ENCODE assay signal across 16 cellular contexts in the genomic region with DNA sequence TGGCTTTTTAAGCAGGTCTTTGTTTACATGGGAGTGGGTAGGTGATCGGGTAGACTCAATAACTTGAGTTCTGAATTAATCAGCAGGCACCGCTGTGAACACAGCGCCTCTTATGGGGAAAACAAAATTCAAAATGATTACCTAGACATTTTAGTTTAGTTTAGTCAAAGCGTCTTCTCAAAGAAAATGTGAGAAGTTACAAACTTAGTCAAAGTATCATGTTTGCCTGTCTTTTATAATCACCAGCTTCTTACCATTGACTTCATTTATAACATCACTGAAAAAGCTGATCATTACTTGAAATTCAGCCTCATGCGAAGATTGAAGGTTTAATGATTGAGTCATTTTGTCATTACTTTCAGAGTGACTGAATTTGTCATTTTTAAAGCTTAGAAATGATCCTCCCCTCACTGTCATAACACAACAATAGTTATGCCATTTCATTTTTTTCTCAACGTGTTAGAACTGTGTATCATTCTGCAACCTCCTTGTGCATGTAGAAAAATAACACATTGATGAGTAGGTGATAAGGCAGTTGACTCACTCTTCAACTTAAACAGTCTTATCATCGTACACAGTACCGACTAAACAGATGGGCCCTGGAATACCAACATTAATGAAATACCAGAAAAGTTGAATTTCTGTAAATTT.
DNase-seq lines count a peak whose midpoint lies in the region; ATAC-seq and TF ChIP-seq lines count a peak whose summit lies in the region.
"Had no signal": no experiment of that assay in that cellular context is flagged by ENCODE, and none has a peak within 500 bp of the region (broad histone marks: within the 10 kb centered on the region; RNA-seq: fewer than 3 reads in every experiment).

No MANE protein-coding gene starts in this region.

- H4K20me1 ChIP-seq in osteoblast (ENCODE audit: insufficient read depth, low read length): no peaks in the 10 kb centered on the region

- no peak overlapping the region for H2AFZ ChIP-seq in osteoblast (ENCODE audit: low read length)
- H2AFZ ChIP-seq: hepatocyte had no signal

- H3K4me2 ChIP-seq in osteoblast (ENCODE audit: insufficient read depth, low read length): no peak overlapping the region
- H3K4me2 ChIP-seq: hepatocyte had no signal

- H3K4me1 ChIP-seq in osteoblast (ENCODE audit: insufficient read depth, low read length): peaks cover 12% of the 10 kb centered on the region
- H3K4me1 ChIP-seq: left lung had no signal

- DNase-seq in activated T-cell treated with anti-CD3 and anti-CD28 coated beads for 48 hours (ENCODE audit: low read depth) (peak; percentile 10), activated T-cell treated with anti-CD3 and anti-CD28 coated beads for 4 hours (no peak), choroid plexus epithelial cell (ENCODE audit: low read depth) (peak; percentile 74), osteoblast (ENCODE audit: insufficient read length, low spot score, missing footprints) (no peak), NCI-H146 (lab: John Stamatoyannopoulos, UW) (no peak), NCI-H2171 (lab: John Stamatoyannopoulos, UW) (no peak), WERI-Rb-1 (no peak)
- DNase-seq: activated gamma-delta T cell treated with Interleukin-2 at 50 U/mL for 16 hours, DMS 273 treated with DMSO at 0.1 percent for 48 hours, left lung, MM.1S, small intestine, tibial artery had no signal

- ATAC-seq in SK-N-SH treated with all-trans-retinoic acid at 6 μM for 48 hours: no peak
- ATAC-seq: left lung had no signal

- H3K79me2 ChIP-seq in osteoblast (ENCODE audit: insufficient read depth, low read length): no peaks in the 10 kb centered on the region
- H3K79me2 ChIP-seq: hepatocyte had no signal

- H3K36me3 ChIP-seq in osteoblast (ENCODE audit: insufficient read depth, low read length): no peaks in the 10 kb centered on the region
- no peaks in the 10 kb centered on the region for H3K36me3 ChIP-seq in WERI-Rb-1
- H3K36me3 ChIP-seq: left lung, tibial artery had no signal

- H3K4me3 ChIP-seq in choroid plexus epithelial cell (ENCODE audit: low read depth, low read length) (no peak overlapping the region), osteoblast (ENCODE audit: insufficient read depth, low read length) (no peak overlapping the region), WERI-Rb-1 (ENCODE audit: low read depth, low read length) (no peak overlapping the region)
- H3K4me3 ChIP-seq: hepatocyte, left lung, tibial artery had no signal

- H3K27ac ChIP-seq in osteoblast (ENCODE audit: low read depth, low read length): peak overlapping the region; percentile 39
- H3K27ac ChIP-seq in WERI-Rb-1: no peak overlapping the region
- H3K27ac ChIP-seq: hepatocyte, left lung, tibial artery, VCaP had no signal

- peak; percentile 8 for TF ChIP-seq CTCF in choroid plexus epithelial cell (conservative IDR thresholded peaks at IDR 0.05; ENCODE audit: low read depth, low read length)
- no peak for TF ChIP-seq CTCF in osteoblast (IDR thresholded peaks at IDR 0.05; ENCODE audit: extremely low read depth, low read depth, low read length)
- no peak for TF ChIP-seq CTCF in WERI-Rb-1 (IDR thresholded peaks at IDR 0.05; ENCODE audit: low read depth, low read length)

- H3K9me3 ChIP-seq in osteoblast (ENCODE audit: low read depth, low read length) (no peaks in the 10 kb centered on the region), WERI-Rb-1 (ENCODE audit: severe bottlenecking) (no peaks in the 10 kb centered on the region)
- H3K9me3 ChIP-seq: left lung, tibial artery had no signal

- H3K27me3 ChIP-seq in osteoblast (ENCODE audit: insufficient read depth, low read length) (no peaks in the 10 kb centered on the region), WERI-Rb-1 (ENCODE audit: insufficient read depth, low read depth, severe bottlenecking) (no peaks in the 10 kb centered on the region)
- H3K27me3 ChIP-seq: hepatocyte, left lung, tibial artery had no signal

TF ChIP-seq in SK-N-SH treated with all-trans-retinoic acid at 6 μM for 48 hours, 23 proteins besides CTCF, POLR2A, EP300 and RAD21:
- TF ChIP-seq TCF4 (CRISPR knock-in tag; IDR thresholded peaks at IDR 0.05; ENCODE audit: borderline replicate concordance): no peak
- TF ChIP-seq ISL1 (CRISPR knock-in tag; IDR thresholded peaks at IDR 0.05): 0 out of 2 replicates have a peak, but pooled peaks have one; percentile 15
- TF ChIP-seq, protein P1, sequence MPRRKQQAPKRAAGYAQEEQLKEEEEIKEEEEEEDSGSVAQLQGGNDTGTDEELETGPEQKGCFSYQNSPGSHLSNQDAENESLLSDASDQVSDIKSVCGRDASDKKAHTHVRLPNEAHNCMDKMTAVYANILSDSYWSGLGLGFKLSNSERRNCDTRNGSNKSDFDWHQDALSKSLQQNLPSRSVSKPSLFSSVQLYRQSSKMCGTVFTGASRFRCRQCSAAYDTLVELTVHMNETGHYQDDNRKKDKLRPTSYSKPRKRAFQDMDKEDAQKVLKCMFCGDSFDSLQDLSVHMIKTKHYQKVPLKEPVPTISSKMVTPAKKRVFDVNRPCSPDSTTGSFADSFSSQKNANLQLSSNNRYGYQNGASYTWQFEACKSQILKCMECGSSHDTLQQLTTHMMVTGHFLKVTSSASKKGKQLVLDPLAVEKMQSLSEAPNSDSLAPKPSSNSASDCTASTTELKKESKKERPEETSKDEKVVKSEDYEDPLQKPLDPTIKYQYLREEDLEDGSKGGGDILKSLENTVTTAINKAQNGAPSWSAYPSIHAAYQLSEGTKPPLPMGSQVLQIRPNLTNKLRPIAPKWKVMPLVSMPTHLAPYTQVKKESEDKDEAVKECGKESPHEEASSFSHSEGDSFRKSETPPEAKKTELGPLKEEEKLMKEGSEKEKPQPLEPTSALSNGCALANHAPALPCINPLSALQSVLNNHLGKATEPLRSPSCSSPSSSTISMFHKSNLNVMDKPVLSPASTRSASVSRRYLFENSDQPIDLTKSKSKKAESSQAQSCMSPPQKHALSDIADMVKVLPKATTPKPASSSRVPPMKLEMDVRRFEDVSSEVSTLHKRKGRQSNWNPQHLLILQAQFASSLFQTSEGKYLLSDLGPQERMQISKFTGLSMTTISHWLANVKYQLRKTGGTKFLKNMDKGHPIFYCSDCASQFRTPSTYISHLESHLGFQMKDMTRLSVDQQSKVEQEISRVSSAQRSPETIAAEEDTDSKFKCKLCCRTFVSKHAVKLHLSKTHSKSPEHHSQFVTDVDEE (CRISPR knock-in tag; IDR thresholded peaks at IDR 0.05): no peak
TF ChIP-seq in SK-N-SH treated with all-trans-retinoic acid at 6 μM for 48 hours: peak in this region for 1.

Comparison
In these comparisons a context has a peak if more than half of its experiments do, and no peak if none do; other contexts are left out.
1. DNase-seq: peak in activated T-cell treated with anti-CD3 and anti-CD28 coated beads for 48 hours (single experiment) and choroid plexus epithelial cell (single experiment); none in activated T-cell treated with anti-CD3 and anti-CD28 coated beads for 4 hours (single experiment), osteoblast (single experiment), NCI-H146 (single experiment), NCI-H2171 (single experiment) and WERI-Rb-1 (single experiment).